ENCODE assay signal across 13 cellular contexts in genomic region chr19:49154279-49154678, GRCh38. TPM values are rescaled to one million over a fixed set of nuclear protein-coding genes. Genes with fewer than 3 reads are reported as not detected.
"Had no signal": no experiment of that assay in that cellular context is flagged by ENCODE, and none has a peak within 500 bp of the region (broad histone marks: within the 10 kb centered on the region; RNA-seq: fewer than 3 reads in every experiment).

No MANE protein-coding gene starts in this region.

- H3K9me3 Mint-ChIP-seq: T-helper 2 cell treated with Interferon-gamma antibody and Interleukin-4, amounts not matched to agents 5 μg/mL and 100 μg/mL, for 36 hours had no signal

- H3K27ac ChIP-seq: body of pancreas, upper lobe of right lung had no signal

- H3K9me3 ChIP-seq: body of pancreas, esophagus muscularis mucosa, upper lobe of right lung had no signal

- H3K4me3 ChIP-seq: body of pancreas, upper lobe of right lung had no signal

- H3K4me3 Mint-ChIP-seq: stimulated activated naive B cell treated with anti-CD40 and anti-IgM and Interleukin-4, amounts not matched to agents 10 μg/mL and 1 μg/mL and 100 μg/mL, for 72 hours; T-helper 2 cell treated with Interferon-gamma antibody and Interleukin-4, amounts not matched to agents 5 μg/mL and 100 μg/mL, for 36 hours had no signal

- H3K36me3 ChIP-seq: esophagus muscularis mucosa, upper lobe of right lung had no signal

- H3K27me3 ChIP-seq: body of pancreas, esophagus muscularis mucosa, upper lobe of right lung had no signal

- H3K27ac Mint-ChIP-seq: stimulated activated naive B cell treated with anti-CD40 and anti-IgM and Interleukin-4, amounts not matched to agents 10 μg/mL and 1 μg/mL and 100 μg/mL, for 72 hours; T-helper 2 cell treated with Interferon-gamma antibody and Interleukin-4, amounts not matched to agents 5 μg/mL and 100 μg/mL, for 36 hours had no signal

- DNase-seq: activated naive CD4-positive, alpha-beta T cell treated with anti-CD3 and anti-CD28 coated beads, Interleukin-2, amount 50 U/mL, for 16 hours; dorsolateral prefrontal cortex; foreskin fibroblast; head of caudate nucleus; mesendoderm; stimulated activated CD4-positive, alpha-beta T cell treated with anti-CD3 and anti-CD28 coated beads, Interleukin-1b, Interleukin-23, amount 100 ng/mL, for 48 hours; stimulated activated naive B cell treated with anti-CD40 and anti-IgM and Interleukin-4, amounts not matched to agents 10 μg/mL and 1 μg/mL and 100 μg/mL, for 72 hours; upper lobe of right lung had no signal

- ATAC-seq: activated CD4-positive, CD25-positive, alpha-beta regulatory T cell treated with anti-CD3 and anti-CD28 coated beads, Interleukin-2, amount 50 U/mL, for 24 hours; body of pancreas; stimulated activated naive B cell treated with anti-CD40 and anti-IgM and Interleukin-4, amounts not matched to agents 10 μg/mL and 1 μg/mL and 100 μg/mL, for 72 hours; upper lobe of right lung had no signal

RNA-seq across cellular contexts. Expression of gene HRC, which starts 0.9 kb away (rescaled TPM):
- total RNA-seq: chondrocyte had no signal
